In genomic region chr7:100824499-100825214, GRCh38 we compare ENCODE assay signal across 13 cellular contexts. TPM values are rescaled to one million over a fixed set of nuclear protein-coding genes. Genes with fewer than 3 reads are reported as not detected.
DNase-seq lines count a peak whose midpoint lies in the region; ATAC-seq, FAIRE-seq and TF ChIP-seq lines count a peak whose summit lies in the region.
"Had no signal": no experiment of that assay in that cellular context is flagged by ENCODE, and none has a peak within 500 bp of the region (broad histone marks: within the 10 kb centered on the region; RNA-seq: fewer than 3 reads in every experiment).

No MANE protein-coding gene starts in this region.

- peaks cover 20% of the 10 kb centered on the region for H3F3A ChIP-seq in neural progenitor cell (ENCODE audit: low read depth)

- WGBS in pancreas, 2 donors = 33 to 41% methylated on average over 18 of the region's 18 CpGs

- H3K79me2 ChIP-seq in fibroblast of lung (ENCODE audit: control insufficient read depth, insufficient read depth, low read length) (peaks cover 27% of the 10 kb centered on the region), neural progenitor cell (ENCODE audit: low read depth) (peaks cover 62% of the 10 kb centered on the region)

- no peaks in the 10 kb centered on the region for H3K9me3 Mint-ChIP-seq in neural progenitor cell
- no peaks in the 10 kb centered on the region for H3K9me3 Mint-ChIP-seq in activated CD4-positive, alpha-beta T cell treated with anti-CD3 and anti-CD28 coated beads for 36 hours (ENCODE audit: low read depth)
- H3K9me3 Mint-ChIP-seq: T-helper 1 cell treated with Interleukin-12 subunit alpha and Interleukin-12 subunit beta and Interleukin-4 antibody, amounts not matched to agents 30 μg/mL and 1 μg/mL, for 36 hours had no signal

- no peaks in the 10 kb centered on the region for H4K20me1 ChIP-seq in fibroblast of lung (ENCODE audit: control insufficient read depth, extremely low read depth, insufficient read depth, low read length)
- H4K20me1 ChIP-seq in neural progenitor cell (ENCODE audit: low read depth) = peaks cover 42% of the 10 kb centered on the region

- FAIRE-seq in pancreas (lab: Jason Lieb, UNC) = no peak

- intact Hi-C loops in activated CD4-positive, alpha-beta T cell treated with anti-CD3 and anti-CD28 coated beads for 36 hours (cut with DNase I, micrococcal nuclease) = no loop called here
- intact Hi-C loops in pancreas (cut with DNase I) = no loop called here

- peak overlapping the region; percentile 60 for H3K4me2 ChIP-seq in fibroblast of lung (ENCODE audit: extremely low read depth, insufficient read depth, low read length)
- H3K4me2 ChIP-seq in neural progenitor cell = peak overlapping the region; percentile 99

- no peak for ATAC-seq in activated CD4-positive, alpha-beta T cell treated with anti-CD3 and anti-CD28 coated beads for 36 hours
- no peak for ATAC-seq in pancreas

- H3K27ac ChIP-seq in 22Rv1 (peak overlapping the region; percentile 90; the same call in 1 of the 2 replicates), fibroblast of lung (ENCODE audit: insufficient read depth, low read length) (no peak overlapping the region), neural progenitor cell (no peak overlapping the region), pancreas (no peak overlapping the region)

- no peak overlapping the region for H3K27ac Mint-ChIP-seq in neural progenitor cell
- H3K27ac Mint-ChIP-seq in activated CD4-positive, alpha-beta T cell treated with anti-CD3 and anti-CD28 coated beads for 36 hours = no peak overlapping the region
- H3K27ac Mint-ChIP-seq: CD14-positive monocyte; T-helper 1 cell treated with Interleukin-12 subunit alpha and Interleukin-12 subunit beta and Interleukin-4 antibody, amounts not matched to agents 30 μg/mL and 1 μg/mL, for 36 hours had no signal

- H3K4me3 ChIP-seq in NT2/D1 (ENCODE audit: insufficient read length, low read depth) = peak overlapping the region; percentile 3
- peak overlapping the region; percentile 87 to 88 (median 88) for H3K4me3 ChIP-seq in fibroblast of lung (replicated peaks in 1 of 4; ENCODE audit: control extremely low read depth in 1 of 4, insufficient read depth in 1 of 4, low read depth in 3 of 4, low read length in 4 of 4)
- H3K4me3 ChIP-seq in neural progenitor cell = peak overlapping the region; percentile 100
- H3K4me3 ChIP-seq in pancreas = peak overlapping the region in 2 of 4 donors; percentile 71 to 74

- DNase-seq in NT2/D1 (ENCODE audit: low read depth, low spot score) = no peak
- no peak for DNase-seq in fibroblast of lung (ENCODE audit: low read depth in 2 of 2)
- no peak for DNase-seq in neural progenitor cell (ENCODE audit: low spot score)
- DNase-seq in activated CD4-positive, alpha-beta T cell treated with anti-CD3 and anti-CD28 coated beads for 36 hours = no peak
- DNase-seq in pancreas = no peak
- no peak for DNase-seq in stimulated activated CD4-positive, alpha-beta T cell treated with anti-CD3 and anti-CD28 coated beads, Interleukin-15, amount 100 ng/mL, for 24 hours
- DNase-seq in SKM-1 treated with dmso at 0.1 percent for 144 hours (lab: John Stamatoyannopoulos, UW; ENCODE audit: unreplicated experiment) = no peak
- DNase-seq: activated T-cell treated with anti-CD3 and anti-CD28 coated beads for 4 hours, Karpas-422, NCI-H446 treated with DMSO at 0.1 percent for 48 hours had no signal

- CTCF ChIA-PET in activated CD4-positive, alpha-beta T cell treated with anti-CD3 and anti-CD28 coated beads for 36 hours (lab: Charles Lee) = interaction anchor here (0.6 kb wide), 1 partner anchor 190 kb away, joined by 3 read pairs; no protein-coding TSS in a partner anchor

- no peaks in the 10 kb centered on the region for H3K27me3 ChIP-seq in NT2/D1 (ENCODE audit: insufficient read depth, insufficient read length)
- no peaks in the 10 kb centered on the region for H3K27me3 ChIP-seq in fibroblast of lung (ENCODE audit: control insufficient read depth, insufficient read depth, low read length)
- H3K27me3 ChIP-seq in neural progenitor cell = no peaks in the 10 kb centered on the region
- H3K27me3 ChIP-seq in pancreas = no peaks in the 10 kb centered on the region

- H3K4me1 ChIP-seq in NT2/D1 (ENCODE audit: insufficient read depth, insufficient read length) (peaks cover 10% of the 10 kb centered on the region), fibroblast of lung (ENCODE audit: control insufficient read depth, extremely low read depth, insufficient read depth, low read length) (peaks cover 3% of the 10 kb centered on the region), neural progenitor cell (peaks cover 10% of the 10 kb centered on the region), pancreas (peaks cover 0 to 7% (median 0%) of the 10 kb centered on the region in 3 donors)

- peaks cover 26% of the 10 kb centered on the region for H3K4me1 Mint-ChIP-seq in neural progenitor cell
- peaks cover 19% of the 10 kb centered on the region for H3K4me1 Mint-ChIP-seq in activated CD4-positive, alpha-beta T cell treated with anti-CD3 and anti-CD28 coated beads for 36 hours

- no peak for TF ChIP-seq CTCF in 22Rv1 (IDR thresholded peaks at IDR 0.05)
- no peak for TF ChIP-seq CTCF in fibroblast of lung (conservative IDR thresholded peaks at IDR 0.05 in 1 of 2, IDR thresholded peaks at IDR 0.05 in 1 of 2; ENCODE audit: low read depth in 1 of 2, low read length in 2 of 2)
- TF ChIP-seq CTCF in neural progenitor cell (IDR thresholded peaks at IDR 0.05) = no peak
- no peak for TF ChIP-seq CTCF in pancreas (IDR thresholded peaks at IDR 0.05)

- H2AFZ ChIP-seq in fibroblast of lung (ENCODE audit: low read length) (no peak overlapping the region), neural progenitor cell (replicated peaks) (no peak overlapping the region)

- peaks cover 46% of the 10 kb centered on the region for H3K36me3 ChIP-seq in NT2/D1 (ENCODE audit: insufficient read depth, insufficient read length, low read length)
- H3K36me3 ChIP-seq in fibroblast of lung (ENCODE audit: control insufficient read depth, insufficient read depth, low read length) = peaks cover 21% of the 10 kb centered on the region
- no peaks in the 10 kb centered on the region for H3K36me3 ChIP-seq in neural progenitor cell
- peaks cover 0 to 29% (median 15%) of the 10 kb centered on the region in 3 donors for H3K36me3 ChIP-seq in pancreas

- H3K27me3 Mint-ChIP-seq in neural progenitor cell (ENCODE audit: insufficient read depth, low read depth) = peaks cover 13% of the 10 kb centered on the region
- H3K27me3 Mint-ChIP-seq in activated CD4-positive, alpha-beta T cell treated with anti-CD3 and anti-CD28 coated beads for 36 hours = peaks cover 27% of the 10 kb centered on the region

- H3K9me3 ChIP-seq in NT2/D1 (ENCODE audit: insufficient read depth, low read length) (no peaks in the 10 kb centered on the region), fibroblast of lung (ENCODE audit: control insufficient read depth, insufficient read depth, low read depth, low read length) (no peaks in the 10 kb centered on the region), neural progenitor cell (ENCODE audit: low read depth) (no peaks in the 10 kb centered on the region), pancreas (no peaks in the 10 kb centered on the region)

- H3K36me3 Mint-ChIP-seq in neural progenitor cell = peaks cover 14% of the 10 kb centered on the region
- H3K36me3 Mint-ChIP-seq in activated CD4-positive, alpha-beta T cell treated with anti-CD3 and anti-CD28 coated beads for 36 hours (ENCODE audit: low read depth) = no peaks in the 10 kb centered on the region

- H3K4me3 Mint-ChIP-seq in neural progenitor cell = peak overlapping the region; percentile 98
- no peak overlapping the region for H3K4me3 Mint-ChIP-seq in activated CD4-positive, alpha-beta T cell treated with anti-CD3 and anti-CD28 coated beads for 36 hours
- H3K4me3 Mint-ChIP-seq: T-helper 1 cell treated with Interleukin-12 subunit alpha and Interleukin-12 subunit beta and Interleukin-4 antibody, amounts not matched to agents 30 μg/mL and 1 μg/mL, for 36 hours had no signal

- peak overlapping the region; percentile 87 for H3K9ac ChIP-seq in NT2/D1 (ENCODE audit: insufficient read length, low read depth)
- no peak overlapping the region for H3K9ac ChIP-seq in fibroblast of lung (ENCODE audit: insufficient read depth, low read length)
- H3K9ac ChIP-seq in neural progenitor cell = no peak overlapping the region

- POLR2A ChIA-PET in activated CD4-positive, alpha-beta T cell treated with anti-CD3 and anti-CD28 coated beads for 36 hours (lab: Charles Lee) = no interaction called here

RNA-seq across cellular contexts. Expression of gene EPHB4, which starts 2.7 kb away (rescaled TPM):
- 75.8 and 98.8 TPM in 2 replicates for total RNA-seq in fibroblast of lung
- polyA plus RNA-seq in fibroblast of lung = 28.5 and 36.0 TPM in 2 replicates
- polyA plus RNA-seq in fibroblast of lung (2012) = 31.5 and 38.5 TPM in 2 replicates
- polyA minus RNA-seq in fibroblast of lung (ENCODE audit: low replicate concordance) = 73.9 and 106 TPM in 2 replicates
- total RNA-seq in neural progenitor cell (ENCODE audit: low replicate concordance) = 66.5 and 106 TPM in 2 replicates
- total RNA-seq in activated CD4-positive, alpha-beta T cell treated with anti-CD3 and anti-CD28 coated beads for 36 hours = 1 to 10 TPM; 4.1 to 5.9 TPM
- total RNA-seq in pancreas = 10 to 100 TPM; 21.8 to 32.9 (median 27.5) TPM
- polyA plus RNA-seq in pancreas = 10 to 100 TPM; 15.8 to 20.5 TPM

RNA-seq across cellular contexts. Expression of gene SLC12A9, which starts 27.9 kb away (rescaled TPM):
- 13.4 and 18.5 TPM in 2 replicates for total RNA-seq in fibroblast of lung
- 6.6 and 7.1 TPM in 2 replicates for polyA plus RNA-seq in fibroblast of lung
- 13.4 and 19.0 TPM in 2 replicates for polyA plus RNA-seq in fibroblast of lung (2012)
- polyA minus RNA-seq in fibroblast of lung (ENCODE audit: low replicate concordance) = 31.2 and 54.8 TPM in 2 replicates
- total RNA-seq in neural progenitor cell (ENCODE audit: low replicate concordance) = 3.5 and 18.6 TPM in 2 replicates
- 10 to 100 TPM; 13.6 to 15.6 TPM for total RNA-seq in activated CD4-positive, alpha-beta T cell treated with anti-CD3 and anti-CD28 coated beads for 36 hours
- total RNA-seq in pancreas = 10 to 100 TPM; 11.9 to 20.8 (median 13.9) TPM
- 10 to 100 TPM; 34.4 to 34.6 TPM for polyA plus RNA-seq in pancreas

RNA-seq across cellular contexts. Expression of gene TRIP6, which starts 42.5 kb away (rescaled TPM):
- total RNA-seq in fibroblast of lung (61.9 and 96.1 TPM in 2 replicates), neural progenitor cell (ENCODE audit: low replicate concordance) (14.9 and 49.5 TPM in 2 replicates), pancreas (10 to 100 TPM; 24.1 to 36.6 (median 33.1) TPM)
- polyA plus RNA-seq in fibroblast of lung (76.2 and 89.8 TPM in 2 replicates), pancreas (10 to 100 TPM; 41.7 to 57.6 TPM)
- 101 and 132 TPM in 2 replicates for polyA plus RNA-seq in fibroblast of lung (2012)
- 53.6 and 71.9 TPM in 2 replicates for polyA minus RNA-seq in fibroblast of lung (ENCODE audit: low replicate concordance)
- total RNA-seq in activated CD4-positive, alpha-beta T cell treated with anti-CD3 and anti-CD28 coated beads for 36 hours = 10 to 100 TPM; 22.2 to 31.1 TPM

RNA-seq across cellular contexts. Expression of gene SRRT, which starts 50.2 kb away (rescaled TPM):
- total RNA-seq in fibroblast of lung = 29.3 and 32.0 TPM in 2 replicates
- polyA plus RNA-seq in fibroblast of lung = 33.7 and 56.9 TPM in 2 replicates
- polyA plus RNA-seq in fibroblast of lung (2012) = 68.3 and 107 TPM in 2 replicates
- 64.3 and 132 TPM in 2 replicates for polyA minus RNA-seq in fibroblast of lung (ENCODE audit: low replicate concordance)
- 60.4 and 108 TPM in 2 replicates for total RNA-seq in neural progenitor cell (ENCODE audit: low replicate concordance)
- total RNA-seq in activated CD4-positive, alpha-beta T cell treated with anti-CD3 and anti-CD28 coated beads for 36 hours = 100 to 1,000 TPM; 253 to 260 TPM
- total RNA-seq in pancreas = 10 to 100 TPM; 39.2 to 83.5 (median 50.0) TPM
- 100 to 1,000 TPM; 139 to 179 TPM for polyA plus RNA-seq in pancreas
